Comparison of ENCODE assay signal across 1 cellular context in the genomic region with DNA sequence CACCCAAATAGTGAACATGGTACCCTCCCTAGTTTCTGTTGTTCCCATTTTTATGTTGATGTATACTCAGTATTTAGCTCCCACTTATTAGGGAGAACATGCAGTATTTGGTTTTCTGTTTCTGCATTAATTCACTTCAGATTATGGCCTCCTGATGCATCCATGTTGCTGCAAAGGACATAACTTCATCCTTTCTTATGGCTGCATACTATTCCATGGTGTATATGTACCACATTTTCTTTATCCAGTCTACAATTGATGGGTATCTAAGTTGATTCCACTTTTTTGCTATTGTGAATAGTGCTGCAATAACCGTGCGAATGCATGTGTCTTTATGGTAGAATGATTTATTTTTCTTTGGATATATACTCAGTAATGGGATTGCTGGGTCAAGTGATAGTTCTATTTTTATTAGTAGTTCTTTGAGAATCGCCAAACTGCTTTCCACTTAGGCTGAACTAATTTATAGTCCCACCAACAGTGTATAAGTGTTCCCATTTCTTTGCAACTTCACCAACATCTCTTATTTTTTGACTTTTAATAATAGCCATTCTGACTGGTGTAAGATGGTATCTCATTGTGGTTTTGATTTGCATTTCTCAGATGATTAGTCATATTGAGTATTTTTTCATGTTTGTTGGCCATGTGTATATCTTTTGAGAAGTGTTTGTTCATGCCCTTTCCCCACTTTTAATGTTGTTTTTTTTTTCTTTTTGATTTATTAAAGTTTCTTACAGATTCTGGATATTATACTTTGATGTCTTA.
TF ChIP-seq lines count a peak whose summit lies in the region.

No MANE protein-coding gene starts in this region.

TF ChIP-seq in SK-N-SH, 30 proteins besides CTCF, POLR2A, EP300 and RAD21 (continued from another document):
- TF ChIP-seq, protein P1, sequence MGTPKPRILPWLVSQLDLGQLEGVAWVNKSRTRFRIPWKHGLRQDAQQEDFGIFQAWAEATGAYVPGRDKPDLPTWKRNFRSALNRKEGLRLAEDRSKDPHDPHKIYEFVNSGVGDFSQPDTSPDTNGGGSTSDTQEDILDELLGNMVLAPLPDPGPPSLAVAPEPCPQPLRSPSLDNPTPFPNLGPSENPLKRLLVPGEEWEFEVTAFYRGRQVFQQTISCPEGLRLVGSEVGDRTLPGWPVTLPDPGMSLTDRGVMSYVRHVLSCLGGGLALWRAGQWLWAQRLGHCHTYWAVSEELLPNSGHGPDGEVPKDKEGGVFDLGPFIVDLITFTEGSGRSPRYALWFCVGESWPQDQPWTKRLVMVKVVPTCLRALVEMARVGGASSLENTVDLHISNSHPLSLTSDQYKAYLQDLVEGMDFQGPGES (IDR thresholded peaks at IDR 0.05; ENCODE audit: low read depth, low read length) = no peak
- TF ChIP-seq TAF1 (IDR thresholded peaks at IDR 0.05; ENCODE audit: borderline replicate concordance, low read depth, low read length) = no peak
- TF ChIP-seq, protein P2, sequence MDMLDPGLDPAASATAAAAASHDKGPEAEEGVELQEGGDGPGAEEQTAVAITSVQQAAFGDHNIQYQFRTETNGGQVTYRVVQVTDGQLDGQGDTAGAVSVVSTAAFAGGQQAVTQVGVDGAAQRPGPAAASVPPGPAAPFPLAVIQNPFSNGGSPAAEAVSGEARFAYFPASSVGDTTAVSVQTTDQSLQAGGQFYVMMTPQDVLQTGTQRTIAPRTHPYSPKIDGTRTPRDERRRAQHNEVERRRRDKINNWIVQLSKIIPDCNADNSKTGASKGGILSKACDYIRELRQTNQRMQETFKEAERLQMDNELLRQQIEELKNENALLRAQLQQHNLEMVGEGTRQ (IDR thresholded peaks at IDR 0.05; ENCODE audit: borderline replicate concordance, low read depth, low read length) = no peak
- TF ChIP-seq, protein P3, sequence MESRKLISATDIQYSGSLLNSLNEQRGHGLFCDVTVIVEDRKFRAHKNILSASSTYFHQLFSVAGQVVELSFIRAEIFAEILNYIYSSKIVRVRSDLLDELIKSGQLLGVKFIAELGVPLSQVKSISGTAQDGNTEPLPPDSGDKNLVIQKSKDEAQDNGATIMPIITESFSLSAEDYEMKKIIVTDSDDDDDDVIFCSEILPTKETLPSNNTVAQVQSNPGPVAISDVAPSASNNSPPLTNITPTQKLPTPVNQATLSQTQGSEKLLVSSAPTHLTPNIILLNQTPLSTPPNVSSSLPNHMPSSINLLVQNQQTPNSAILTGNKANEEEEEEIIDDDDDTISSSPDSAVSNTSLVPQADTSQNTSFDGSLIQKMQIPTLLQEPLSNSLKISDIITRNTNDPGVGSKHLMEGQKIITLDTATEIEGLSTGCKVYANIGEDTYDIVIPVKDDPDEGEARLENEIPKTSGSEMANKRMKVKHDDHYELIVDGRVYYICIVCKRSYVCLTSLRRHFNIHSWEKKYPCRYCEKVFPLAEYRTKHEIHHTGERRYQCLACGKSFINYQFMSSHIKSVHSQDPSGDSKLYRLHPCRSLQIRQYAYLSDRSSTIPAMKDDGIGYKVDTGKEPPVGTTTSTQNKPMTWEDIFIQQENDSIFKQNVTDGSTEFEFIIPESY (IDR thresholded peaks at IDR 0.05; ENCODE audit: borderline replicate concordance, low read depth) = no peak
- TF ChIP-seq, protein P4, sequence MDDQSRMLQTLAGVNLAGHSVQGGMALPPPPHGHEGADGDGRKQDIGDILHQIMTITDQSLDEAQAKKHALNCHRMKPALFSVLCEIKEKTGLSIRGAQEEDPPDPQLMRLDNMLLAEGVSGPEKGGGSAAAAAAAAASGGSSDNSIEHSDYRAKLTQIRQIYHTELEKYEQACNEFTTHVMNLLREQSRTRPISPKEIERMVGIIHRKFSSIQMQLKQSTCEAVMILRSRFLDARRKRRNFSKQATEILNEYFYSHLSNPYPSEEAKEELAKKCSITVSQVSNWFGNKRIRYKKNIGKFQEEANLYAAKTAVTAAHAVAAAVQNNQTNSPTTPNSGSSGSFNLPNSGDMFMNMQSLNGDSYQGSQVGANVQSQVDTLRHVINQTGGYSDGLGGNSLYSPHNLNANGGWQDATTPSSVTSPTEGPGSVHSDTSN (IDR thresholded peaks at IDR 0.05) = peak; percentile 74
- no peak for TF ChIP-seq ELF1 (IDR thresholded peaks at IDR 0.05)
- no peak for TF ChIP-seq RXRA (IDR thresholded peaks at IDR 0.05; ENCODE audit: borderline replicate concordance, low read depth)
- no peak for TF ChIP-seq CHD2 (IDR thresholded peaks at IDR 0.05; ENCODE audit: low read length, partially characterized antibody)
- peak; percentile 77 for TF ChIP-seq TCF12 (IDR thresholded peaks at IDR 0.05)
- no peak for TF ChIP-seq RFX5 (IDR thresholded peaks at IDR 0.05; ENCODE audit: low read length)
- TF ChIP-seq, protein P5, sequence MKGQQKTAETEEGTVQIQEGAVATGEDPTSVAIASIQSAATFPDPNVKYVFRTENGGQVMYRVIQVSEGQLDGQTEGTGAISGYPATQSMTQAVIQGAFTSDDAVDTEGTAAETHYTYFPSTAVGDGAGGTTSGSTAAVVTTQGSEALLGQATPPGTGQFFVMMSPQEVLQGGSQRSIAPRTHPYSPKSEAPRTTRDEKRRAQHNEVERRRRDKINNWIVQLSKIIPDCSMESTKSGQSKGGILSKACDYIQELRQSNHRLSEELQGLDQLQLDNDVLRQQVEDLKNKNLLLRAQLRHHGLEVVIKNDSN (IDR thresholded peaks at IDR 0.05; ENCODE audit: borderline replicate concordance, low read depth) = no peak
- TF ChIP-seq GATA2 (CRISPR knock-in tag; IDR thresholded peaks at IDR 0.05) = no peak
- TF ChIP-seq NRF1 (IDR thresholded peaks at IDR 0.05; ENCODE audit: low read depth, low read length) = no peak
- TF ChIP-seq POLR2AphosphoS5 (IDR thresholded peaks at IDR 0.05; ENCODE audit: low read depth, low read length) = no peak
- TF ChIP-seq JUND (IDR thresholded peaks at IDR 0.05) = peak; percentile 68
- TF ChIP-seq, protein P6, sequence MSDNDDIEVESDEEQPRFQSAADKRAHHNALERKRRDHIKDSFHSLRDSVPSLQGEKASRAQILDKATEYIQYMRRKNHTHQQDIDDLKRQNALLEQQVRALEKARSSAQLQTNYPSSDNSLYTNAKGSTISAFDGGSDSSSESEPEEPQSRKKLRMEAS (IDR thresholded peaks at IDR 0.05; ENCODE audit: low read depth) = no peak; the same call in 1 of the 2 replicates
- no peak for TF ChIP-seq GABPA (IDR thresholded peaks at IDR 0.05; ENCODE audit: low read depth)
- TF ChIP-seq SIN3A (IDR thresholded peaks at IDR 0.05; ENCODE audit: borderline replicate concordance, low read depth, low read length) = no peak
- TF ChIP-seq, protein P7, sequence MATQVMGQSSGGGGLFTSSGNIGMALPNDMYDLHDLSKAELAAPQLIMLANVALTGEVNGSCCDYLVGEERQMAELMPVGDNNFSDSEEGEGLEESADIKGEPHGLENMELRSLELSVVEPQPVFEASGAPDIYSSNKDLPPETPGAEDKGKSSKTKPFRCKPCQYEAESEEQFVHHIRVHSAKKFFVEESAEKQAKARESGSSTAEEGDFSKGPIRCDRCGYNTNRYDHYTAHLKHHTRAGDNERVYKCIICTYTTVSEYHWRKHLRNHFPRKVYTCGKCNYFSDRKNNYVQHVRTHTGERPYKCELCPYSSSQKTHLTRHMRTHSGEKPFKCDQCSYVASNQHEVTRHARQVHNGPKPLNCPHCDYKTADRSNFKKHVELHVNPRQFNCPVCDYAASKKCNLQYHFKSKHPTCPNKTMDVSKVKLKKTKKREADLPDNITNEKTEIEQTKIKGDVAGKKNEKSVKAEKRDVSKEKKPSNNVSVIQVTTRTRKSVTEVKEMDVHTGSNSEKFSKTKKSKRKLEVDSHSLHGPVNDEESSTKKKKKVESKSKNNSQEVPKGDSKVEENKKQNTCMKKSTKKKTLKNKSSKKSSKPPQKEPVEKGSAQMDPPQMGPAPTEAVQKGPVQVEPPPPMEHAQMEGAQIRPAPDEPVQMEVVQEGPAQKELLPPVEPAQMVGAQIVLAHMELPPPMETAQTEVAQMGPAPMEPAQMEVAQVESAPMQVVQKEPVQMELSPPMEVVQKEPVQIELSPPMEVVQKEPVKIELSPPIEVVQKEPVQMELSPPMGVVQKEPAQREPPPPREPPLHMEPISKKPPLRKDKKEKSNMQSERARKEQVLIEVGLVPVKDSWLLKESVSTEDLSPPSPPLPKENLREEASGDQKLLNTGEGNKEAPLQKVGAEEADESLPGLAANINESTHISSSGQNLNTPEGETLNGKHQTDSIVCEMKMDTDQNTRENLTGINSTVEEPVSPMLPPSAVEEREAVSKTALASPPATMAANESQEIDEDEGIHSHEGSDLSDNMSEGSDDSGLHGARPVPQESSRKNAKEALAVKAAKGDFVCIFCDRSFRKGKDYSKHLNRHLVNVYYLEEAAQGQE (IDR thresholded peaks at IDR 0.05; ENCODE audit: low read depth, low read length) = no peak
- TF ChIP-seq MEF2A (IDR thresholded peaks at IDR 0.05; ENCODE audit: borderline replicate concordance, low read depth) = no peak
